In genomic region chr19:1691589-1692290, GRCh38 we compare ENCODE assay signal across 15 cellular contexts. TPM values are rescaled to one million over a fixed set of nuclear protein-coding genes. Genes with fewer than 3 reads are reported as not detected.
A peak's percentile ranks its signal among the peaks of the same experiment; 100 is the strongest.
DNase-seq lines count a peak whose midpoint lies in the region; ATAC-seq and TF ChIP-seq lines count a peak whose summit lies in the region.
"Had no signal": no experiment of that assay in that cellular context is flagged by ENCODE, and none has a peak within 500 bp of the region (broad histone marks: within the 10 kb centered on the region; RNA-seq: fewer than 3 reads in every experiment).

No MANE protein-coding gene starts in this region.

- in situ Hi-C loops in GM13976 (cut with MboI; ENCODE audit: low sequenced_read_pairs, unreplicated experiment) = no loop called here

- 53% methylated on average over 16 to 18 of the region's 18 CpGs for WGBS in aorta, 2 donors

- no peaks in the 10 kb centered on the region for H3K36me3 ChIP-seq in BLaER1 treated with 17β-estradiol and CSF1 and Interleukin-3, amounts not matched to agents 10 nM and 100 nM
- no peaks in the 10 kb centered on the region for H3K36me3 ChIP-seq in aorta (ENCODE audit: control insufficient read depth in 1 of 2, insufficient read depth in 2 of 2, low read length in 1 of 2)
- H3K36me3 ChIP-seq: BE2C had no signal

- peaks cover 8 to 21% (median 17%) of the 10 kb centered on the region in 10 experiments for H3K4me1 ChIP-seq in BLaER1 treated with 17β-estradiol and CSF1 and Interleukin-3, amounts not matched to agents 10 nM and 100 nM
- H3K4me1 ChIP-seq in aorta (ENCODE audit: control insufficient read depth in 1 of 2, insufficient read depth in 2 of 2, low read length in 2 of 2) = no peaks in the 10 kb centered on the region
- H3K4me1 ChIP-seq: BE2C had no signal

- H3K9me3 Mint-ChIP-seq in WTC11 (peaks cover 18% of the 10 kb centered on the region), osteocyte (ENCODE audit: unreplicated experiment) (no peaks in the 10 kb centered on the region)

- no peak overlapping the region for H3K27ac Mint-ChIP-seq in WTC11
- H3K27ac Mint-ChIP-seq in osteocyte (ENCODE audit: unreplicated experiment) = no peak overlapping the region
- H3K27ac Mint-ChIP-seq: CD4-positive, CD25-positive, alpha-beta regulatory T cell; T-helper 17 cell had no signal

- DNase-seq in GM13976 (ENCODE audit: low spot score) (peak; percentile 24), WTC11 (ENCODE audit: low spot score) (no peak), aorta (no peak), left colon (no peak), osteocyte (ENCODE audit: extremely low spot score, unreplicated experiment) (no peak)
- DNase-seq: BE2C; CD4-positive, CD25-positive, alpha-beta regulatory T cell; KBM-7; NCI-H2029; NCI-H2227 treated with DMSO at 0.1 percent for 48 hours; SIG-M5; T-helper 17 cell had no signal

- H3K27me3 Mint-ChIP-seq in WTC11 (ENCODE audit: low read depth) (peaks cover 72% of the 10 kb centered on the region), osteocyte (ENCODE audit: unreplicated experiment) (peaks cover 31% of the 10 kb centered on the region)

- H4K20me1 ChIP-seq in BLaER1 treated with 17β-estradiol and CSF1 and Interleukin-3, amounts not matched to agents 10 nM and 100 nM = peaks cover 0 to 11% (median 0%) of the 10 kb centered on the region in 11 experiments; a peak in 1 of 22 replicates

- peaks cover 6% of the 10 kb centered on the region; the same call in 1 of the 2 replicates for H3K4me1 Mint-ChIP-seq in WTC11
- H3K4me1 Mint-ChIP-seq in osteocyte (ENCODE audit: unreplicated experiment) = peaks cover 4% of the 10 kb centered on the region

- CTCF ChIA-PET in WTC11 (lab: Charles Lee) = interaction anchor here (1.5 to 1.9 kb wide), 3 partner anchors 19 to 77 kb away, joined by 3 to 8 read pairs (median 4); no protein-coding TSS in a partner anchor

- no peak overlapping the region for H3K27ac ChIP-seq in BLaER1 treated with 17β-estradiol and CSF1 and Interleukin-3, amounts not matched to agents 10 nM and 100 nM
- no peak overlapping the region for H3K27ac ChIP-seq in aorta (ENCODE audit: low read depth in 1 of 2, low read length in 2 of 2)
- H3K27ac ChIP-seq: SK-N-MC had no signal

- intact Hi-C loops in aorta (cut with DNase I) (no loop called here), left colon (cut with DNase I, micrococcal nuclease) (no loop called here)

- peaks cover 24 to 31% (median 30%) of the 10 kb centered on the region in 11 experiments for H3K9me3 ChIP-seq in BLaER1 treated with 17β-estradiol and CSF1 and Interleukin-3, amounts not matched to agents 10 nM and 100 nM (replicated peaks in 1 of 11)
- H3K9me3 ChIP-seq in aorta (ENCODE audit: control insufficient read depth, low read length) = peaks cover 1% of the 10 kb centered on the region

- H3K4me3 Mint-ChIP-seq in WTC11 = peak overlapping the region; percentile 20; the same call in 1 of the 2 replicates
- no peak overlapping the region for H3K4me3 Mint-ChIP-seq in osteocyte (ENCODE audit: unreplicated experiment)
- H3K4me3 Mint-ChIP-seq: CD4-positive, CD25-positive, alpha-beta regulatory T cell; T-helper 17 cell had no signal

- POLR2A ChIA-PET in WTC11 (lab: Charles Lee) = no interaction called here

- H3K9ac ChIP-seq in BLaER1 treated with 17β-estradiol and CSF1 and Interleukin-3, amounts not matched to agents 10 nM and 100 nM = no peak overlapping the region

- ATAC-seq in WTC11 (no peak), aorta (ENCODE audit: low FRiP score) (peak; percentile 36), HG03095 (IDR thresholded peaks at IDR 0.05; ENCODE audit: unreplicated experiment) (no peak), left colon (no peak)

- TF ChIP-seq CTCF in GM13976 (IDR thresholded peaks at IDR 0.05; ENCODE audit: borderline replicate concordance, control extremely low read depth, extremely low read depth, insufficient read depth, missing control alignments) (no peak), WTC11 (IDR thresholded peaks at IDR 0.05) (no peak), osteocyte (IDR thresholded peaks at IDR 0.05) (no peak)

- H3K36me3 Mint-ChIP-seq in WTC11 (peaks cover 11% of the 10 kb centered on the region), osteocyte (ENCODE audit: unreplicated experiment) (no peaks in the 10 kb centered on the region)
- H3K36me3 Mint-ChIP-seq: CD4-positive, CD25-positive, alpha-beta regulatory T cell had no signal

- H3K4me3 ChIP-seq in BLaER1 treated with 17β-estradiol and CSF1 and Interleukin-3, amounts not matched to agents 10 nM and 100 nM = no peak overlapping the region
- no peak overlapping the region for H3K4me3 ChIP-seq in aorta (ENCODE audit: low read length in 2 of 2)

- peaks cover 21 to 33% (median 24%) of the 10 kb centered on the region in 11 experiments for H3K27me3 ChIP-seq in BLaER1 treated with 17β-estradiol and CSF1 and Interleukin-3, amounts not matched to agents 10 nM and 100 nM
- H3K27me3 ChIP-seq in aorta (ENCODE audit: control insufficient read depth in 1 of 2, insufficient read depth in 2 of 2, low read length in 1 of 2) = peaks cover 0 to 1% of the 10 kb centered on the region in 2 donors

- H3K4me2 ChIP-seq in BLaER1 treated with 17β-estradiol and CSF1 and Interleukin-3, amounts not matched to agents 10 nM and 100 nM = peak overlapping the region in 9 of 11 experiments; percentile 76 to 92 (median 87); a peak in 15 of 22 replicates

TF ChIP-seq in WTC11, 78 proteins besides CTCF, POLR2A, EP300 and RAD21 (continues in another document):
- TF ChIP-seq GABPB1 (CRISPR knock-in tag; IDR thresholded peaks at IDR 0.05) (no peak), USF2 (CRISPR knock-in tag; IDR thresholded peaks at IDR 0.05) (no peak), FOXJ3 (CRISPR knock-in tag; IDR thresholded peaks at IDR 0.05; ENCODE audit: borderline replicate concordance) (no peak), ZNF263 (CRISPR knock-in tag; IDR thresholded peaks at IDR 0.05; ENCODE audit: low read depth) (no peak), RORB (CRISPR knock-in tag; IDR thresholded peaks at IDR 0.05) (no peak), ZNF671 (CRISPR knock-in tag; IDR thresholded peaks at IDR 0.05) (no peak), ZSCAN18 (CRISPR knock-in tag; IDR thresholded peaks at IDR 0.05) (no peak), SP1 (CRISPR knock-in tag; conservative IDR thresholded peaks at IDR 0.05) (no peak), ATF6 (CRISPR knock-in tag; IDR thresholded peaks at IDR 0.05) (no peak)
- TF ChIP-seq, protein P1, sequence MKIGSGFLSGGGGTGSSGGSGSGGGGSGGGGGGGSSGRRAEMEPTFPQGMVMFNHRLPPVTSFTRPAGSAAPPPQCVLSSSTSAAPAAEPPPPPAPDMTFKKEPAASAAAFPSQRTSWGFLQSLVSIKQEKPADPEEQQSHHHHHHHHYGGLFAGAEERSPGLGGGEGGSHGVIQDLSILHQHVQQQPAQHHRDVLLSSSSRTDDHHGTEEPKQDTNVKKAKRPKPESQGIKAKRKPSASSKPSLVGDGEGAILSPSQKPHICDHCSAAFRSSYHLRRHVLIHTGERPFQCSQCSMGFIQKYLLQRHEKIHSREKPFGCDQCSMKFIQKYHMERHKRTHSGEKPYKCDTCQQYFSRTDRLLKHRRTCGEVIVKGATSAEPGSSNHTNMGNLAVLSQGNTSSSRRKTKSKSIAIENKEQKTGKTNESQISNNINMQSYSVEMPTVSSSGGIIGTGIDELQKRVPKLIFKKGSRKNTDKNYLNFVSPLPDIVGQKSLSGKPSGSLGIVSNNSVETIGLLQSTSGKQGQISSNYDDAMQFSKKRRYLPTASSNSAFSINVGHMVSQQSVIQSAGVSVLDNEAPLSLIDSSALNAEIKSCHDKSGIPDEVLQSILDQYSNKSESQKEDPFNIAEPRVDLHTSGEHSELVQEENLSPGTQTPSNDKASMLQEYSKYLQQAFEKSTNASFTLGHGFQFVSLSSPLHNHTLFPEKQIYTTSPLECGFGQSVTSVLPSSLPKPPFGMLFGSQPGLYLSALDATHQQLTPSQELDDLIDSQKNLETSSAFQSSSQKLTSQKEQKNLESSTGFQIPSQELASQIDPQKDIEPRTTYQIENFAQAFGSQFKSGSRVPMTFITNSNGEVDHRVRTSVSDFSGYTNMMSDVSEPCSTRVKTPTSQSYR (CRISPR knock-in tag; IDR thresholded peaks at IDR 0.05) = no peak

RNA-seq across cellular contexts. Expression of gene TCF3, which starts 39.3 kb away (rescaled TPM):
- total RNA-seq in WTC11 (2021) = 323 to 350 TPM (median 324 TPM) in 3 replicates
- 10 to 100 TPM; 32.0 to 50.4 TPM for total RNA-seq in aorta
- 10 to 100 TPM; 23.7 to 36.2 TPM for polyA plus RNA-seq in aorta
- total RNA-seq in left colon = 10 to 100 TPM; 64.1 to 64.7 TPM
- 180 and 189 TPM in 2 replicates for total RNA-seq in osteocyte
